8 cellular contexts compared by ENCODE assay signal in the genomic region with DNA sequence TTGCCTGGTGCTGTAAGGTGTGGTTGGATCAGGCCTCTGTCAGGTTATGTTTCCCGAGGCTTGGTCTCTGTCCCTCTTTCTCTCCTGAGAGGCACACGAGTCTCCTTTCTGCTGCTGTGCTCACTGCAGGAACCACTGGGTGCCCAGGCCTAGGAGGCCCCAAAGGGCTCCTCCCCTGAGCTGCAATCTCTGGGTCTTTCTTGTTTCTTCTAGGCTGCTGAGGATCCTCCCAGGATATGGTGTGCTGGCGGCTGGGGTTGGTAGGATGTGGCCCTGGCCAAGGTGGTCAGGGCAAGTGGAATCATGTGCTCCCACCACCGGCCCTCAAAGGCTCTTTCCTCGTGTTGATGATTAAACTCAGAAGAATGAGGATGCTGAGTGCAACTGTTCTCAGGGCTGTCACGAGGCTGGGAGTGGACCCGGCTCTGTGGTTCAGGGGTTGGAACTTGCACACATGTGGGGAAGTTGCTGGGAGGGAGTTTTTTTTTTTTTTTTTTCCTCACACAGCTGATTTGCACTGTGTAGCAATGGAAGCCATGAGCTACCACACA. TPM values are rescaled to one million over a fixed set of nuclear protein-coding genes. Genes with fewer than 3 reads are reported as not detected.
DNase-seq lines count a peak whose midpoint lies in the region; ATAC-seq, FAIRE-seq and TF ChIP-seq lines count a peak whose summit lies in the region.

No MANE protein-coding gene starts in this region.

- H3K9me3 ChIP-seq in A549, result no peaks in the 10 kb centered on the region
- no peaks in the 10 kb centered on the region for H3K9me3 ChIP-seq in mesodermal cell (ENCODE audit: control insufficient read depth, low read length)

- H3K4me2 ChIP-seq in A549, result peak overlapping the region; percentile 54

- 25% methylated on average over 7 of the region's 7 CpGs for WGBS in A549 (ENCODE audit: missing lambda C conversion rate)
- 69 to 79% methylated on average over 2 to 7 of the region's 7 CpGs for WGBS in mesodermal cell (ENCODE audit: insufficient coverage in 2 of 2), 2 experiments

- H3K4me1 ChIP-seq in A549 (peaks cover 17% of the 10 kb centered on the region), mesodermal cell (ENCODE audit: control insufficient read depth, insufficient read depth, low read length, poor library complexity, severe bottlenecking) (peaks cover 24% of the 10 kb centered on the region)

- H3K27ac ChIP-seq in A549, result peak overlapping the region; percentile 74 to 90
- H3K27ac ChIP-seq in mesodermal cell (ENCODE audit: low read depth, low read length, severe bottlenecking), result peak overlapping the region; percentile 25

- FAIRE-seq in A549 (lab: Jason Lieb, UNC), result no peak

- TF ChIP-seq RAD21 in A549 (conservative IDR thresholded peaks at IDR 0.05 in 1 of 2, IDR thresholded peaks at IDR 0.05 in 1 of 2), result no peak

- POLR2A ChIA-PET in A549 (lab: Yijun Ruan, JAX), result interaction anchor here (0.6 to 0.8 kb wide), 4 partner anchors 19 to 1190 kb away, joined by 3 read pairs; no protein-coding TSS in a partner anchor

- no peak for TF ChIP-seq POLR2A in A549 (IDR thresholded peaks at IDR 0.05; ENCODE audit: low read length)

- DNase-seq in A549 (ENCODE audit: low read depth in 1 of 2, low spot score in 1 of 2), result peak; percentile 91 to 95
- peak; percentile 64 for DNase-seq in NOMO-1 treated with dmso at 0.1 percent for 144 hours (lab: John Stamatoyannopoulos, UW; ENCODE audit: unreplicated experiment)
- DNase-seq in dermis blood vessel endothelial cell, result peak; percentile 97
- DNase-seq in NK-92 (lab: John Stamatoyannopoulos, UW; ENCODE audit: unreplicated experiment), result no peak

- ATAC-seq in A549 (peak; percentile 92 to 93), GM19463 (IDR thresholded peaks at IDR 0.05; ENCODE audit: unreplicated experiment) (peak; percentile 74), GM21529 (IDR thresholded peaks at IDR 0.05; ENCODE audit: unreplicated experiment) (no peak), HG02885 (IDR thresholded peaks at IDR 0.05; ENCODE audit: poor library complexity, unreplicated experiment) (no peak)

- CTCF ChIA-PET in A549 (lab: Yijun Ruan, JAX), result interaction anchor here (1.1 to 3.5 kb wide), 9 partner anchors 9 to 196 kb away, joined by 3 to 12 read pairs (median 5); no protein-coding TSS in a partner anchor

- no peak for TF ChIP-seq EP300 in A549 (IDR thresholded peaks at IDR 0.05)

- TF ChIP-seq CTCF in A549 (IDR thresholded peaks at IDR 0.05), result no peak

- no peak overlapping the region for H3K4me3 ChIP-seq in A549
- H3K4me3 ChIP-seq in mesodermal cell (ENCODE audit: extremely low read depth, insufficient read depth, low read length, poor library complexity, severe bottlenecking), result no peak overlapping the region

- no peaks in the 10 kb centered on the region for H3K36me3 ChIP-seq in mesodermal cell (ENCODE audit: control insufficient read depth, insufficient read depth, low read length)

TF ChIP-seq in A549, 52 proteins besides CTCF, POLR2A, EP300 and RAD21 (continues in another document):
- no peak for TF ChIP-seq RCOR1 (IDR thresholded peaks at IDR 0.05; ENCODE audit: low read depth, low read length)
- TF ChIP-seq, protein P1, sequence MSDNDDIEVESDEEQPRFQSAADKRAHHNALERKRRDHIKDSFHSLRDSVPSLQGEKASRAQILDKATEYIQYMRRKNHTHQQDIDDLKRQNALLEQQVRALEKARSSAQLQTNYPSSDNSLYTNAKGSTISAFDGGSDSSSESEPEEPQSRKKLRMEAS (IDR thresholded peaks at IDR 0.05), result peak; percentile 93
- TF ChIP-seq FOSL2 (IDR thresholded peaks at IDR 0.05), result 0 out of 2 replicates have a peak, but pooled peaks have one; percentile 27
- TF ChIP-seq FOSL2 (CRISPR knock-in tag; IDR thresholded peaks at IDR 0.05), result peak; percentile 78
- TF ChIP-seq NR3C1 (IDR thresholded peaks at IDR 0.05), result no peak
- no peak for TF ChIP-seq CHD4 (IDR thresholded peaks at IDR 0.05; ENCODE audit: borderline replicate concordance)
- TF ChIP-seq HEYL (CRISPR knock-in tag; IDR thresholded peaks at IDR 0.05), result no peak
- peak; percentile 61; the same call in 1 of the 2 replicates for TF ChIP-seq ZNF302 (CRISPR knock-in tag; IDR thresholded peaks at IDR 0.05)
- TF ChIP-seq JUN (IDR thresholded peaks at IDR 0.05), result 0 out of 5 replicates have a peak, but pooled peaks of 1 of the 2 experiments have one; percentile 44
- TF ChIP-seq NPAS2 (CRISPR knock-in tag; IDR thresholded peaks at IDR 0.05; ENCODE audit: borderline replicate concordance), result peak; percentile 31; the same call in 1 of the 2 replicates
- TF ChIP-seq EHMT2 (IDR thresholded peaks at IDR 0.05; ENCODE audit: low read depth), result no peak
- TF ChIP-seq KDM1A (IDR thresholded peaks at IDR 0.05; ENCODE audit: low read depth), result no peak
- TF ChIP-seq, protein P2, sequence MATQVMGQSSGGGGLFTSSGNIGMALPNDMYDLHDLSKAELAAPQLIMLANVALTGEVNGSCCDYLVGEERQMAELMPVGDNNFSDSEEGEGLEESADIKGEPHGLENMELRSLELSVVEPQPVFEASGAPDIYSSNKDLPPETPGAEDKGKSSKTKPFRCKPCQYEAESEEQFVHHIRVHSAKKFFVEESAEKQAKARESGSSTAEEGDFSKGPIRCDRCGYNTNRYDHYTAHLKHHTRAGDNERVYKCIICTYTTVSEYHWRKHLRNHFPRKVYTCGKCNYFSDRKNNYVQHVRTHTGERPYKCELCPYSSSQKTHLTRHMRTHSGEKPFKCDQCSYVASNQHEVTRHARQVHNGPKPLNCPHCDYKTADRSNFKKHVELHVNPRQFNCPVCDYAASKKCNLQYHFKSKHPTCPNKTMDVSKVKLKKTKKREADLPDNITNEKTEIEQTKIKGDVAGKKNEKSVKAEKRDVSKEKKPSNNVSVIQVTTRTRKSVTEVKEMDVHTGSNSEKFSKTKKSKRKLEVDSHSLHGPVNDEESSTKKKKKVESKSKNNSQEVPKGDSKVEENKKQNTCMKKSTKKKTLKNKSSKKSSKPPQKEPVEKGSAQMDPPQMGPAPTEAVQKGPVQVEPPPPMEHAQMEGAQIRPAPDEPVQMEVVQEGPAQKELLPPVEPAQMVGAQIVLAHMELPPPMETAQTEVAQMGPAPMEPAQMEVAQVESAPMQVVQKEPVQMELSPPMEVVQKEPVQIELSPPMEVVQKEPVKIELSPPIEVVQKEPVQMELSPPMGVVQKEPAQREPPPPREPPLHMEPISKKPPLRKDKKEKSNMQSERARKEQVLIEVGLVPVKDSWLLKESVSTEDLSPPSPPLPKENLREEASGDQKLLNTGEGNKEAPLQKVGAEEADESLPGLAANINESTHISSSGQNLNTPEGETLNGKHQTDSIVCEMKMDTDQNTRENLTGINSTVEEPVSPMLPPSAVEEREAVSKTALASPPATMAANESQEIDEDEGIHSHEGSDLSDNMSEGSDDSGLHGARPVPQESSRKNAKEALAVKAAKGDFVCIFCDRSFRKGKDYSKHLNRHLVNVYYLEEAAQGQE (IDR thresholded peaks at IDR 0.05), result no peak
- 0 out of 2 replicates have a peak, but pooled peaks have one; percentile 50 for TF ChIP-seq HOXB5 (CRISPR knock-in tag; IDR thresholded peaks at IDR 0.05)
- no peak for TF ChIP-seq RNF2 (IDR thresholded peaks at IDR 0.05; ENCODE audit: borderline replicate concordance, low read depth)
- TF ChIP-seq, protein P3, sequence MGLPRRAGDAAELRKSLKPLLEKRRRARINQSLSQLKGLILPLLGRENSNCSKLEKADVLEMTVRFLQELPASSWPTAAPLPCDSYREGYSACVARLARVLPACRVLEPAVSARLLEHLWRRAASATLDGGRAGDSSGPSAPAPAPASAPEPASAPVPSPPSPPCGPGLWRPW (IDR thresholded peaks at IDR 0.05), result no peak
- TF ChIP-seq MYC (IDR thresholded peaks at IDR 0.05; ENCODE audit: borderline replicate concordance, low read length), result peak; percentile 94
- TF ChIP-seq, protein P4, sequence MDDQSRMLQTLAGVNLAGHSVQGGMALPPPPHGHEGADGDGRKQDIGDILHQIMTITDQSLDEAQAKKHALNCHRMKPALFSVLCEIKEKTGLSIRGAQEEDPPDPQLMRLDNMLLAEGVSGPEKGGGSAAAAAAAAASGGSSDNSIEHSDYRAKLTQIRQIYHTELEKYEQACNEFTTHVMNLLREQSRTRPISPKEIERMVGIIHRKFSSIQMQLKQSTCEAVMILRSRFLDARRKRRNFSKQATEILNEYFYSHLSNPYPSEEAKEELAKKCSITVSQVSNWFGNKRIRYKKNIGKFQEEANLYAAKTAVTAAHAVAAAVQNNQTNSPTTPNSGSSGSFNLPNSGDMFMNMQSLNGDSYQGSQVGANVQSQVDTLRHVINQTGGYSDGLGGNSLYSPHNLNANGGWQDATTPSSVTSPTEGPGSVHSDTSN (IDR thresholded peaks at IDR 0.05), result no peak
- TF ChIP-seq ZFP36 (IDR thresholded peaks at IDR 0.05; ENCODE audit: borderline replicate concordance, partially characterized antibody), result no peak
- TF ChIP-seq HOXA7 (CRISPR knock-in tag; IDR thresholded peaks at IDR 0.05), result no peak
- no peak for TF ChIP-seq TFCP2L1 (CRISPR knock-in tag; IDR thresholded peaks at IDR 0.05)
- no peak for TF ChIP-seq CHD2 (IDR thresholded peaks at IDR 0.05; ENCODE audit: low read length, partially characterized antibody)
- TF ChIP-seq GATA3 (IDR thresholded peaks at IDR 0.05; ENCODE audit: borderline replicate concordance), result no peak
- TF ChIP-seq ZSCAN20 (CRISPR knock-in tag; IDR thresholded peaks at IDR 0.05), result no peak
- no peak for TF ChIP-seq NFE2L2 (conservative IDR thresholded peaks at IDR 0.05; ENCODE audit: low read length)
- no peak for TF ChIP-seq ESRRA (IDR thresholded peaks at IDR 0.05; ENCODE audit: borderline replicate concordance, low read length)
- TF ChIP-seq, protein P5, sequence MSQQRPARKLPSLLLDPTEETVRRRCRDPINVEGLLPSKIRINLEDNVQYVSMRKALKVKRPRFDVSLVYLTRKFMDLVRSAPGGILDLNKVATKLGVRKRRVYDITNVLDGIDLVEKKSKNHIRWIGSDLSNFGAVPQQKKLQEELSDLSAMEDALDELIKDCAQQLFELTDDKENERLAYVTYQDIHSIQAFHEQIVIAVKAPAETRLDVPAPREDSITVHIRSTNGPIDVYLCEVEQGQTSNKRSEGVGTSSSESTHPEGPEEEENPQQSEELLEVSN (IDR thresholded peaks at IDR 0.05; ENCODE audit: borderline replicate concordance, low read depth), result peak; percentile 78
- TF ChIP-seq HOXB13 (CRISPR knock-in tag; IDR thresholded peaks at IDR 0.05; ENCODE audit: low read depth), result no peak

RNA-seq across cellular contexts. Expression of a gene that starts 43.6 kb away (rescaled TPM):
- polyA plus RNA-seq in A549 (2011; rRNA removed) (33.3 and 33.4 TPM in 2 replicates), A549 (2017; fragmentation: RNase III; extraction: RNeasy Plus Mini Kit Qiagen cat#74134 plus additional on column Dnase treatment) (25.2 to 36.2 TPM (median 32.8 TPM) in 3 replicates)
- 24.2 and 24.3 TPM in 2 replicates for polyA plus RNA-seq in A549 (2012; cell fraction: cytosol; rRNA removed)
- 20.3 and 29.3 TPM in 2 replicates for polyA plus RNA-seq in A549 (2012; cell fraction: nucleus; rRNA removed)
- polyA minus RNA-seq in A549 (2011; rRNA and poly(A)+ RNA removed), result 16.9 and 20.6 TPM in 2 replicates
- total RNA-seq in dermis blood vessel endothelial cell, result 25.0 and 50.2 TPM in 2 replicates
- polyA plus RNA-seq in mesodermal cell (2013, experiment 1 of 2), result 12.5 TPM
- polyA plus RNA-seq in mesodermal cell (2013, experiment 2 of 2), result 9.9 TPM

Comparison
In these comparisons a context has a peak if more than half of its experiments do, and no peak if none do; other contexts are left out.
1. ATAC-seq: peak in A549 (2 of 2) and GM19463 (single experiment); none in GM21529 (single experiment) and HG02885 (single experiment).